Comparison of ENCODE assay signal across 25 cellular contexts in the genomic region with DNA sequence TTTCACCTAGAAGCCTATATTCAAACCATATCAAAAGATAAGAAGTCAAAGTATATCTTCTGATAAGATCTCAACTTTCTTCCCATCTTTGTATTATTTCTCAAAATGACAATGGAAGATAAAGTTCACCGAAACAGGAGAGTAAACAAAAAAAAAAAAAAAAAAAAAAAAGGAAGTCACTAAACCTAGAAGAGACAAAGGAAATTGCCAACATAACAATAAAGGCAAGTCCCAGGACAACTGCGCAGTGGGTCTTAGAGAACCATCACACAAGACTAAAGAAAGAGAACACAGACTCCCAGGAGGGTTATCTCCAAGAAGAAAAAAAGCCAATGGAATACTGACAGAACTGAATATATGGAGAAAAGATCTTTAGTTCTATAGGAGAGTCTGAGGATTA.
"Had no signal": no experiment of that assay in that cellular context is flagged by ENCODE, and none has a peak within 500 bp of the region (broad histone marks: within the 10 kb centered on the region; RNA-seq: fewer than 3 reads in every experiment).

No MANE protein-coding gene starts in this region.

- H3K9me3 Mint-ChIP-seq: activated CD4-positive, alpha-beta T cell treated with anti-CD3 and anti-CD28 coated beads, Interleukin-2, amount 10 ng/mL, durations not matched to agents 7 days and 5 days; activated naive CD8-positive, alpha-beta T cell treated with anti-CD3 and anti-CD28 coated beads, Interleukin-2, amount 50 U/mL, for 24 hours; naive thymus-derived CD4-positive, alpha-beta T cell; T-helper 1 cell treated with Interleukin-12 subunit alpha and Interleukin-12 subunit beta and Interleukin-4 antibody, amounts not matched to agents 30 μg/mL and 1 μg/mL, for 36 hours had no signal

- FAIRE-seq: endothelial cell of umbilical vein, pancreas had no signal

- ATAC-seq: activated naive CD8-positive, alpha-beta T cell treated with anti-CD3 and anti-CD28 coated beads, Interleukin-2, amount 50 U/mL, for 24 hours; esophagus mucosa; naive thymus-derived CD4-positive, alpha-beta T cell; pancreas; psoas muscle had no signal

- H3K27me3 ChIP-seq: pancreas, right atrium auricular region, spleen, testis, vagina had no signal

- H3K27ac ChIP-seq: left ventricle myocardium inferior, pancreas, psoas muscle, right atrium auricular region, testis, vagina, VCaP had no signal

- H3K27ac Mint-ChIP-seq: activated CD4-positive, alpha-beta T cell treated with anti-CD3 and anti-CD28 coated beads, Interleukin-2, amount 10 ng/mL, durations not matched to agents 7 days and 5 days; activated naive CD8-positive, alpha-beta T cell treated with anti-CD3 and anti-CD28 coated beads, Interleukin-2, amount 50 U/mL, for 24 hours; T-helper 1 cell treated with Interleukin-12 subunit alpha and Interleukin-12 subunit beta and Interleukin-4 antibody, amounts not matched to agents 30 μg/mL and 1 μg/mL, for 36 hours had no signal

- H3K4me1 ChIP-seq: left ventricle myocardium inferior, psoas muscle, right atrium auricular region, testis had no signal

- H3K4me3 ChIP-seq: left ventricle myocardium inferior, pancreas, psoas muscle, right atrium auricular region, spleen, testis, vagina had no signal

- H3K4me3 Mint-ChIP-seq: activated CD4-positive, alpha-beta T cell treated with anti-CD3 and anti-CD28 coated beads, Interleukin-2, amount 10 ng/mL, durations not matched to agents 7 days and 5 days; activated naive CD8-positive, alpha-beta T cell treated with anti-CD3 and anti-CD28 coated beads, Interleukin-2, amount 50 U/mL, for 24 hours; T-helper 1 cell treated with Interleukin-12 subunit alpha and Interleukin-12 subunit beta and Interleukin-4 antibody, amounts not matched to agents 30 μg/mL and 1 μg/mL, for 36 hours had no signal

- H3K27me3 Mint-ChIP-seq: activated CD4-positive, alpha-beta T cell treated with anti-CD3 and anti-CD28 coated beads, Interleukin-2, amount 10 ng/mL, durations not matched to agents 7 days and 5 days; activated naive CD8-positive, alpha-beta T cell treated with anti-CD3 and anti-CD28 coated beads, Interleukin-2, amount 50 U/mL, for 24 hours; naive thymus-derived CD4-positive, alpha-beta T cell had no signal

- H3K9me3 ChIP-seq: left ventricle myocardium inferior, pancreas, psoas muscle, right atrium auricular region, spleen, testis, vagina had no signal

- DNase-seq: activated CD4-positive, alpha-beta T cell treated with anti-CD3 and anti-CD28 coated beads, Interleukin-2, amount 10 ng/mL, durations not matched to agents 7 days and 5 days; activated CD4-positive, CD25-positive, alpha-beta regulatory T cell treated with anti-CD3 and anti-CD28 coated beads, Interleukin-2, amount 50 U/mL, for 72 hours; activated naive CD4-positive, alpha-beta T cell treated with Interleukin-2 at 50 U/mL for 16 hours; activated naive CD8-positive, alpha-beta T cell treated with anti-CD3 and anti-CD28 coated beads, Interleukin-2, amount 50 U/mL, for 24 hours; activated T-cell treated with anti-CD3 and anti-CD28 coated beads, Interleukin-2, amount 50 U/mL, for 1 hour; dermis blood vessel endothelial cell; effector CD8-positive, alpha-beta T cell; foreskin melanocyte; glutamatergic neuron; hippocampal formation; left ventricle myocardium inferior; naive thymus-derived CD4-positive, alpha-beta T cell; pancreas; psoas muscle; spleen; stimulated activated CD4-positive, alpha-beta T cell treated with anti-CD3 and anti-CD28 coated beads, Interleukin-4, amount 100 ng/mL, for 1 hour; stimulated activated naive CD4-positive, alpha-beta T cell; testis; trophoblast cell had no signal
